Comparison of ENCODE assay signal across 8 cellular contexts in genomic region chr1:24112381-24113169, GRCh38. TPM values are rescaled to one million over a fixed set of nuclear protein-coding genes. Genes with fewer than 3 reads are reported as not detected.
A peak's percentile ranks its signal among the peaks of the same experiment; 100 is the strongest.
DNase-seq lines count a peak whose midpoint lies in the region; TF ChIP-seq lines count a peak whose summit lies in the region.

No MANE protein-coding gene starts in this region.

- peak overlapping the region; percentile 76 for H2AFZ ChIP-seq in GM23248
- H2AFZ ChIP-seq in neural progenitor cell (replicated peaks) = no peak overlapping the region

- no peaks in the 10 kb centered on the region for H3K27me3 ChIP-seq in GM23248 (replicated peaks; ENCODE audit: insufficient read depth)
- no peaks in the 10 kb centered on the region for H3K27me3 ChIP-seq in neural progenitor cell
- H3K27me3 ChIP-seq in suprapubic skin = no peaks in the 10 kb centered on the region

- no peaks in the 10 kb centered on the region for H3K9me2 ChIP-seq in GM23248 (ENCODE audit: insufficient read depth)

- H3F3A ChIP-seq in GM23248 (ENCODE audit: insufficient read depth) = peaks cover 14% of the 10 kb centered on the region
- peaks cover 4% of the 10 kb centered on the region for H3F3A ChIP-seq in neural progenitor cell (ENCODE audit: low read depth)

- peaks cover 12% of the 10 kb centered on the region for H3K27me3 Mint-ChIP-seq in neural progenitor cell (ENCODE audit: insufficient read depth, low read depth)

- H3K36me3 ChIP-seq in GM23248 (ENCODE audit: low read depth) (no peaks in the 10 kb centered on the region), neural progenitor cell (no peaks in the 10 kb centered on the region), suprapubic skin (no peaks in the 10 kb centered on the region)

- H3K4me2 ChIP-seq in GM23248 (ENCODE audit: unreplicated experiment) (peak overlapping the region; percentile 59), neural progenitor cell (peak overlapping the region; percentile 68)

- no peak for TF ChIP-seq EP300 in suprapubic skin (IDR thresholded peaks at IDR 0.05)

- in situ Hi-C loops in GM23248 (cut with MboI) = no loop called here

- H3K4me3 Mint-ChIP-seq in neural progenitor cell = no peak overlapping the region

- H3K9ac ChIP-seq in GM23248 (peak overlapping the region; percentile 41), neural progenitor cell (no peak overlapping the region)

- H3K4me3 ChIP-seq in GM23248 (peak overlapping the region; percentile 45), fibroblast of the aortic adventitia (ENCODE audit: low read depth, low read length) (no peak overlapping the region), neural progenitor cell (peak overlapping the region; percentile 26), suprapubic skin (peak overlapping the region; percentile 27)

- 38 to 41% methylated on average over 26 of the region's 26 CpGs for WGBS in GM23248 (ENCODE audit: low coverage in 1 of 2, low lambda C conversion rate in 2 of 2, missing lambda C conversion rate in 2 of 2), 2 experiments
- WGBS in suprapubic skin = 44% methylated on average over 19 of the region's 26 CpGs

- H4K20me1 ChIP-seq in GM23248 (ENCODE audit: insufficient read depth) = no peaks in the 10 kb centered on the region
- H4K20me1 ChIP-seq in neural progenitor cell (ENCODE audit: low read depth) = no peaks in the 10 kb centered on the region

- no peaks in the 10 kb centered on the region for H3K9me3 Mint-ChIP-seq in neural progenitor cell

- H3K79me2 ChIP-seq in GM23248 (ENCODE audit: insufficient read depth) (no peaks in the 10 kb centered on the region), neural progenitor cell (ENCODE audit: low read depth) (no peaks in the 10 kb centered on the region)

- H3K27ac Mint-ChIP-seq in neural progenitor cell = peak overlapping the region; percentile 66

- H3K27ac ChIP-seq in GM23248 (peak overlapping the region; percentile 54), neural progenitor cell (no peak overlapping the region), suprapubic skin (no peak overlapping the region)

- H3K9me3 ChIP-seq in GM23248 (ENCODE audit: low read depth) (no peaks in the 10 kb centered on the region), neural progenitor cell (ENCODE audit: low read depth) (no peaks in the 10 kb centered on the region), suprapubic skin (no peaks in the 10 kb centered on the region)

- no peaks in the 10 kb centered on the region for H3K36me3 Mint-ChIP-seq in neural progenitor cell

- peaks cover 28% of the 10 kb centered on the region for H3K4me1 Mint-ChIP-seq in neural progenitor cell

- TF ChIP-seq POLR2A in suprapubic skin (IDR thresholded peaks at IDR 0.05) = no peak

- H3K4me1 ChIP-seq in GM23248 (ENCODE audit: insufficient read depth) (peaks cover 29% of the 10 kb centered on the region), neural progenitor cell (peaks cover 16% of the 10 kb centered on the region), suprapubic skin (peaks cover 43% of the 10 kb centered on the region)

- DNase-seq in Ammon's horn (ENCODE audit: low spot score) (peak; percentile 63), GM23248 (peak; percentile 92), NCI-H82 treated with DMSO at 0.1 percent for 48 hours (lab: John Stamatoyannopoulos, UW; ENCODE audit: unreplicated experiment) (peak; percentile 12), activated T-cell treated with anti-CD3 and anti-CD28 coated beads for 4 hours (peak; percentile 12), fibroblast of the aortic adventitia (ENCODE audit: low read depth) (peak; percentile 73), neural progenitor cell (ENCODE audit: low spot score) (peak; percentile 74), suprapubic skin (ENCODE audit: low spot score in 2 of 2) (no peak), putamen (ENCODE audit: low spot score) (no peak)

- peak; percentile 65 for TF ChIP-seq CTCF in fibroblast of the aortic adventitia (IDR thresholded peaks at IDR 0.05; ENCODE audit: insufficient read depth, low read length)
- peak; percentile 45 for TF ChIP-seq CTCF in neural progenitor cell (IDR thresholded peaks at IDR 0.05)
- TF ChIP-seq CTCF in suprapubic skin (IDR thresholded peaks at IDR 0.05) = peak in 1 of 2 donors; percentile 44

RNA-seq across cellular contexts. Expression of gene MYOM3, which starts 0.6 kb away (rescaled TPM):
- total RNA-seq in GM23248 (2014; rRNA removed; shearing (Covaris generic)) = 1.0 and 1.4 TPM in 2 replicates
- polyA plus RNA-seq in GM23248 (2016; fragmentation: Nextera tagmentation; extraction: Ambion mirVana) = 0.76 and 1.2 TPM in 2 replicates
- under 0.01 TPM in 1 of 2 replicates, not detected in the other for total RNA-seq in fibroblast of the aortic adventitia (ENCODE audit: low replicate concordance)
- 0.06 TPM in 1 of 2 replicates, not detected in the other for total RNA-seq in neural progenitor cell (ENCODE audit: low replicate concordance)
- 1 to 10 TPM; 1.5 to 2.3 (median 2.1) TPM for total RNA-seq in suprapubic skin

RNA-seq across cellular contexts. Expression of gene IL22RA1, which starts 30.4 kb away (rescaled TPM):
- not detected in 2 replicates for total RNA-seq in GM23248 (2014; rRNA removed; shearing (Covaris generic))
- polyA plus RNA-seq in GM23248 (2016; fragmentation: Nextera tagmentation; extraction: Ambion mirVana) = 0.21 TPM in 1 of 2 replicates, not detected in the other
- total RNA-seq in fibroblast of the aortic adventitia (ENCODE audit: low replicate concordance) (0.09 TPM in 1 of 2 replicates, not detected in the other), neural progenitor cell (ENCODE audit: low replicate concordance) (0.03 TPM in 1 of 2 replicates, not detected in the other), suprapubic skin (10 to 100 TPM; 16.6 to 36.4 (median 27.8) TPM)

Comparison
In these comparisons a context has a peak if more than half of its experiments do, and no peak if none do; other contexts are left out.
1. DNase-seq: peak in Ammon's horn (single experiment), GM23248 (single experiment), NCI-H82 treated with DMSO at 0.1 percent for 48 hours (single experiment), activated T-cell treated with anti-CD3 and anti-CD28 coated beads for 4 hours (single experiment), fibroblast of the aortic adventitia (single experiment) and neural progenitor cell (single experiment); none in suprapubic skin (0 of 2) and putamen (single experiment).
2. RNA of gene IL22RA1, which starts 30.4 kb away (total RNA-seq): 16.6 to 36.4 TPM in suprapubic skin; 0.09 TPM in fibroblast of the aortic adventitia, not detected in GM23248 and 0.03 TPM in neural progenitor cell; every median in the first group is over 10 times any median in the second.